Comparison of ENCODE assay signal across 1 cellular context in genomic region chr4:10087152-10087791, GRCh38.
TF ChIP-seq lines count a peak whose summit lies in the region.

No MANE protein-coding gene starts in this region.

TF ChIP-seq in WTC11, 78 proteins besides CTCF, POLR2A, EP300 and RAD21 (continued from another document):
- no peak for TF ChIP-seq STAT6 (CRISPR knock-in tag; conservative IDR thresholded peaks at IDR 0.05; ENCODE audit: low read depth)
- TF ChIP-seq ZNF317 (CRISPR knock-in tag; IDR thresholded peaks at IDR 0.05; ENCODE audit: borderline replicate concordance, low read depth), result no peak
- TF ChIP-seq TCF7 (CRISPR knock-in tag; IDR thresholded peaks at IDR 0.05; ENCODE audit: low read depth), result no peak
